Comparison of ENCODE assay signal across 20 cellular contexts in genomic region chr18:46406539-46406932, GRCh38.
DNase-seq lines count a peak whose midpoint lies in the region; ATAC-seq lines count a peak whose summit lies in the region.
"Had no signal": no experiment of that assay in that cellular context is flagged by ENCODE, and none has a peak within 500 bp of the region (broad histone marks: within the 10 kb centered on the region; RNA-seq: fewer than 3 reads in every experiment).

No MANE protein-coding gene starts in this region.

- no peak overlapping the region for H3K27ac ChIP-seq in naive thymus-derived CD4-positive, alpha-beta T cell (ENCODE audit: low read depth, low read length)
- H3K27ac ChIP-seq: 22Rv1, cardiac muscle cell, suprapubic skin had no signal

- H3K4me3 ChIP-seq in naive thymus-derived CD4-positive, alpha-beta T cell (ENCODE audit: low read length) = no peak overlapping the region
- H3K4me3 ChIP-seq: cardiac muscle cell, smooth muscle cell, suprapubic skin had no signal

- DNase-seq in DMS 273 (lab: John Stamatoyannopoulos, UW; ENCODE audit: unreplicated experiment) (peak; percentile 64), DMS 273 treated with DMSO at 0.1 percent for 48 hours (lab: John Stamatoyannopoulos, UW) (no peak), DMS53 treated with DMSO at 0.1 percent for 48 hours (lab: John Stamatoyannopoulos, UW; ENCODE audit: unreplicated experiment) (peak; percentile 49), NCI-H2196 (lab: John Stamatoyannopoulos, UW; ENCODE audit: unreplicated experiment) (peak; percentile 85), activated gamma-delta T cell (lab: John Stamatoyannopoulos, UW) (no peak), 8988T (no peak)
- DNase-seq in naive thymus-derived CD4-positive, alpha-beta T cell = no peak
- DNase-seq: activated CD4-positive, alpha-beta T cell treated with anti-CD3 and anti-CD28 coated beads for 4 hours; activated CD8-positive, alpha-beta memory T cell treated with anti-CD3 and anti-CD28 coated beads, Interleukin-2, amount 50 U/mL, for 48 hours; activated gamma-delta T cell treated with Interleukin-2 at 50 U/mL for 16 hours; erythroblast; natural killer cell; NCI-H1436 treated with DMSO at 0.1 percent for 48 hours; stimulated activated CD8-positive, alpha-beta memory T cell treated with anti-CD3 and anti-CD28 coated beads, Interleukin-4, amount 100 ng/mL, for 48 hours had no signal

- H3K9me3 ChIP-seq in naive thymus-derived CD4-positive, alpha-beta T cell (ENCODE audit: control insufficient read depth in 2 of 3, low read length in 3 of 3) = no peaks in the 10 kb centered on the region
- H3K9me3 ChIP-seq: suprapubic skin had no signal

- intact Hi-C loops in naive thymus-derived CD4-positive, alpha-beta T cell (cut with micrococcal nuclease) = no loop called here

- CTCF ChIA-PET in naive thymus-derived CD4-positive, alpha-beta T cell (lab: Charles Lee) = no interaction called here

- POLR2A ChIA-PET in naive thymus-derived CD4-positive, alpha-beta T cell (lab: Charles Lee) = no interaction called here

- H3K4me1 Mint-ChIP-seq in naive thymus-derived CD4-positive, alpha-beta T cell = peaks cover 0 to 5% (median 0%) of the 10 kb centered on the region in 7 donors
- H3K4me1 Mint-ChIP-seq: B cell had no signal

- no peak overlapping the region for H3K27ac Mint-ChIP-seq in naive thymus-derived CD4-positive, alpha-beta T cell
- H3K27ac Mint-ChIP-seq: B cell had no signal

- no peaks in the 10 kb centered on the region for H3K36me3 Mint-ChIP-seq in naive thymus-derived CD4-positive, alpha-beta T cell
- H3K36me3 Mint-ChIP-seq: natural killer cell had no signal

- peaks cover 0 to 10% (median 0%) of the 10 kb centered on the region in 5 donors for H3K27me3 Mint-ChIP-seq in naive thymus-derived CD4-positive, alpha-beta T cell

- H3K27me3 ChIP-seq in naive thymus-derived CD4-positive, alpha-beta T cell (ENCODE audit: control insufficient read depth in 2 of 2, insufficient read depth in 2 of 2, low read length in 2 of 2) = no peaks in the 10 kb centered on the region
- H3K27me3 ChIP-seq: cardiac muscle cell, suprapubic skin had no signal

- H3K9me3 Mint-ChIP-seq in naive thymus-derived CD4-positive, alpha-beta T cell = peaks cover 0 to 1% (median 0%) of the 10 kb centered on the region in 11 donors
- H3K9me3 Mint-ChIP-seq: natural killer cell had no signal

- no peaks in the 10 kb centered on the region for H3K36me3 ChIP-seq in naive thymus-derived CD4-positive, alpha-beta T cell (ENCODE audit: control insufficient read depth in 2 of 3, insufficient read depth in 3 of 3, low read length in 3 of 3)
- H3K36me3 ChIP-seq: cardiac muscle cell, suprapubic skin had no signal

- no peak overlapping the region for H3K4me3 Mint-ChIP-seq in naive thymus-derived CD4-positive, alpha-beta T cell
- H3K4me3 Mint-ChIP-seq: B cell, natural killer cell had no signal

- peak; percentile 23 for ATAC-seq in naive thymus-derived CD4-positive, alpha-beta T cell
- ATAC-seq in HG03159 (IDR thresholded peaks at IDR 0.05; ENCODE audit: unreplicated experiment) = no peak
- ATAC-seq: natural killer cell had no signal

- H3K4me1 ChIP-seq in naive thymus-derived CD4-positive, alpha-beta T cell (ENCODE audit: control insufficient read depth in 2 of 2, insufficient read depth in 2 of 2, low read length in 2 of 2) = no peaks in the 10 kb centered on the region

Comparison
In these comparisons a context has a peak if more than half of its experiments do, and no peak if none do; other contexts are left out.
1. DNase-seq: peak in DMS 273 (single experiment), DMS53 treated with DMSO at 0.1 percent for 48 hours (single experiment) and NCI-H2196 (single experiment); none in DMS 273 treated with DMSO at 0.1 percent for 48 hours (single experiment), naive thymus-derived CD4-positive, alpha-beta T cell (0 of 9), activated gamma-delta T cell (single experiment) and 8988T (single experiment).